24 cellular contexts compared by ENCODE assay signal in genomic region chr11:115361025-115361424, GRCh38.
DNase-seq lines count a peak whose midpoint lies in the region; ATAC-seq, FAIRE-seq and TF ChIP-seq lines count a peak whose summit lies in the region.
"Had no signal": no experiment of that assay in that cellular context is flagged by ENCODE, and none has a peak within 500 bp of the region (broad histone marks: within the 10 kb centered on the region; RNA-seq: fewer than 3 reads in every experiment).

No MANE protein-coding gene starts in this region.

- ATAC-seq in left colon (no peak), HG02642 (IDR thresholded peaks at IDR 0.05; ENCODE audit: poor library complexity, unreplicated experiment) (no peak)
- ATAC-seq: GM12878 had no signal

- H3K9me2 ChIP-seq in SK-N-SH: no peaks in the 10 kb centered on the region

- H3K4me3 ChIP-seq in SK-N-SH (ENCODE audit: low read depth in 2 of 2, low read length in 1 of 2) (no peak overlapping the region), smooth muscle cell (no peak overlapping the region)
- H3K4me3 ChIP-seq: BLaER1, GM12878 had no signal

- H3K27me3 ChIP-seq in SK-N-SH (ENCODE audit: insufficient read depth) (no peaks in the 10 kb centered on the region), smooth muscle cell (ENCODE audit: low read depth) (no peaks in the 10 kb centered on the region)
- H3K27me3 ChIP-seq: BE2C, BLaER1 had no signal

- TF ChIP-seq EP300 in SK-N-SH (IDR thresholded peaks at IDR 0.05; ENCODE audit: borderline replicate concordance in 1 of 2, low read depth in 1 of 2, low read length in 1 of 2): peak in 1 of 2 experiments; percentile 81; a peak in 2 of 4 replicates

- no peak overlapping the region for H2AFZ ChIP-seq in SK-N-SH (ENCODE audit: low read depth)
- no peak overlapping the region for H2AFZ ChIP-seq in smooth muscle cell (ENCODE audit: low read depth)

- H3K36me3 ChIP-seq in SK-N-SH (replicated peaks in 1 of 2; ENCODE audit: control insufficient read depth in 1 of 2, insufficient read depth in 2 of 2, low read length in 1 of 2): no peaks in the 10 kb centered on the region
- H3K36me3 ChIP-seq in smooth muscle cell (ENCODE audit: low read depth): no peaks in the 10 kb centered on the region
- H3K36me3 ChIP-seq: BE2C, BLaER1 had no signal

- H3F3A ChIP-seq in SK-N-SH (replicated peaks; ENCODE audit: insufficient read depth) (no peaks in the 10 kb centered on the region), smooth muscle cell (ENCODE audit: low read depth) (no peaks in the 10 kb centered on the region)

- no peak for DNase-seq in GM12892 (ENCODE audit: insufficient read length)
- peak; percentile 32 for DNase-seq in NCI-H82 (lab: John Stamatoyannopoulos, UW)
- no peak for DNase-seq in SK-N-SH
- no peak for DNase-seq in smooth muscle cell (lab: John Stamatoyannopoulos, UW; ENCODE audit: unreplicated experiment)
- no peak for DNase-seq in left colon
- no peak for DNase-seq in DMS 273 (lab: John Stamatoyannopoulos, UW; ENCODE audit: unreplicated experiment)
- no peak for DNase-seq in DMS153 (lab: John Stamatoyannopoulos, UW)
- DNase-seq: 8988T; ACHN; BE2C; C1 segment of cervical spinal cord; CD4-positive, alpha-beta memory T cell; CD4-positive, CD25-positive, alpha-beta regulatory T cell; CD8-positive, alpha-beta memory T cell; COR-L47; DMS79; DND-41; EL; GDM1 had no signal

- H3K79me2 ChIP-seq in SK-N-SH (ENCODE audit: insufficient read depth) (no peaks in the 10 kb centered on the region), smooth muscle cell (ENCODE audit: low read depth) (no peaks in the 10 kb centered on the region)

- TF ChIP-seq POLR2A in GM12892 (IDR thresholded peaks at IDR 0.05; ENCODE audit: low read depth, low read length): no peak

- TF ChIP-seq RAD21 in SK-N-SH (IDR thresholded peaks at IDR 0.05; ENCODE audit: low read length): no peak

- CTCF ChIA-PET in SK-N-SH (lab: Yijun Ruan, JAX): interaction anchor here (0.7 to 1.6 kb wide), 2 partner anchors 13 to 28 kb away, joined by 3 to 5 read pairs; no protein-coding TSS in a partner anchor

- peak; percentile 27 for FAIRE-seq in GM12892 (lab: Jason Lieb, UNC)
- FAIRE-seq: A204.1, GM12878, GM19239 had no signal

- POLR2A ChIA-PET in SK-N-SH (lab: Yijun Ruan, JAX): interaction anchor here (0.7 kb wide), 1 partner anchor 143 kb away, joined by 3 read pairs; the partner anchor contains the start of gene CADM1

- TF ChIP-seq CTCF in SK-N-SH (IDR thresholded peaks at IDR 0.05): no peak
- TF ChIP-seq CTCF in smooth muscle cell (IDR thresholded peaks at IDR 0.05; ENCODE audit: borderline replicate concordance, insufficient read depth, poor library complexity, severe bottlenecking): no peak

- no peaks in the 10 kb centered on the region for H3K9me3 ChIP-seq in SK-N-SH
- no peaks in the 10 kb centered on the region for H3K9me3 ChIP-seq in smooth muscle cell (replicated peaks; ENCODE audit: low read depth)
- H3K9me3 ChIP-seq: BE2C, BLaER1 had no signal

- H3K9ac ChIP-seq in SK-N-SH: no peak overlapping the region
- H3K9ac ChIP-seq in smooth muscle cell (ENCODE audit: low read depth): no peak overlapping the region
- H3K9ac ChIP-seq: BLaER1 had no signal

- peaks cover 0 to 34% of the 10 kb centered on the region in 2 experiments; a peak in 2 of 4 replicates for H3K4me1 ChIP-seq in SK-N-SH (ENCODE audit: control insufficient read depth in 1 of 2, insufficient read depth in 2 of 2, low read depth in 1 of 2, low read length in 1 of 2)
- H3K4me1 ChIP-seq in smooth muscle cell (ENCODE audit: low read depth): no peaks in the 10 kb centered on the region
- H3K4me1 ChIP-seq: BLaER1 had no signal

- H3K27ac ChIP-seq in SK-N-SH (ENCODE audit: low read depth in 2 of 2, low read length in 1 of 2) (peak overlapping the region in 1 of 2 experiments; percentile 92; a peak in 2 of 4 replicates), smooth muscle cell (ENCODE audit: low read depth) (peak overlapping the region; percentile 32)
- H3K27ac ChIP-seq: BLaER1 had no signal

- no peak overlapping the region for H3K4me2 ChIP-seq in SK-N-SH
- H3K4me2 ChIP-seq in smooth muscle cell: peak overlapping the region; percentile 37
- H3K4me2 ChIP-seq: BLaER1 had no signal

- H4K20me1 ChIP-seq in SK-N-SH (ENCODE audit: insufficient read depth) (no peaks in the 10 kb centered on the region), smooth muscle cell (ENCODE audit: low read depth) (peaks cover 34% of the 10 kb centered on the region)
- H4K20me1 ChIP-seq: BLaER1 had no signal

- intact Hi-C loops in left colon (cut with DNase I, micrococcal nuclease): no loop called here

- WGBS in SK-N-SH (ENCODE audit: low lambda C conversion rate): 32% methylated on average over 1 of the region's 1 CpG
- 63% methylated on average over 1 of the region's 1 CpG for WGBS in smooth muscle cell (ENCODE audit: low lambda C conversion rate)

TF ChIP-seq in SK-N-SH, 30 proteins besides CTCF, POLR2A, EP300 and RAD21:
- TF ChIP-seq MXI1 (IDR thresholded peaks at IDR 0.05; ENCODE audit: low read depth, low read length) (peak; percentile 10; the same call in 1 of the 2 replicates), YY1 (IDR thresholded peaks at IDR 0.05; ENCODE audit: low read depth) (no peak), FOXM1 (IDR thresholded peaks at IDR 0.05; ENCODE audit: low read depth) (no peak), GATA2 (CRISPR knock-in tag; IDR thresholded peaks at IDR 0.05) (peak; percentile 39; the same call in 1 of the 2 replicates), RCOR1 (IDR thresholded peaks at IDR 0.05; ENCODE audit: low read length) (peak; percentile 62; the same call in 1 of the 2 replicates), CHD2 (IDR thresholded peaks at IDR 0.05; ENCODE audit: low read length, partially characterized antibody) (peak; percentile 50)
